8 cellular contexts compared by ENCODE assay signal in genomic region chr19:927044-927706, GRCh38. TPM values are rescaled to one million over a fixed set of nuclear protein-coding genes. Genes with fewer than 3 reads are reported as not detected.
DNase-seq lines count a peak whose midpoint lies in the region; ATAC-seq and TF ChIP-seq lines count a peak whose summit lies in the region.

No MANE protein-coding gene starts in this region.

- no peak overlapping the region for H3K27ac Mint-ChIP-seq in activated CD4-positive, alpha-beta T cell treated with anti-CD3 and anti-CD28 coated beads for 36 hours

- H3K4me3 ChIP-seq in WERI-Rb-1 (ENCODE audit: low read depth, low read length) (peak overlapping the region; percentile 72), heart right ventricle (peak overlapping the region; percentile 51 to 99 (median 84)), skeletal muscle cell (ENCODE audit: low read depth, low read length) (peak overlapping the region; percentile 89)

- ATAC-seq in activated CD4-positive, alpha-beta T cell treated with anti-CD3 and anti-CD28 coated beads for 36 hours, result no peak
- ATAC-seq in heart right ventricle, result peak in 7 of 8 donors; percentile 14 to 40 (median 27)

- peaks cover 8% of the 10 kb centered on the region for H3K4me1 Mint-ChIP-seq in activated CD4-positive, alpha-beta T cell treated with anti-CD3 and anti-CD28 coated beads for 36 hours

- peaks cover 7 to 44% (median 19%) of the 10 kb centered on the region in 9 donors for H3K4me1 ChIP-seq in heart right ventricle

- H3K9me3 Mint-ChIP-seq in activated CD4-positive, alpha-beta T cell treated with anti-CD3 and anti-CD28 coated beads for 36 hours (ENCODE audit: low read depth), result no peaks in the 10 kb centered on the region

- 3% methylated on average over 28 of the region's 28 CpGs for WGBS in heart right ventricle, 2 donors

- TF ChIP-seq CTCF in WERI-Rb-1 (IDR thresholded peaks at IDR 0.05; ENCODE audit: low read depth, low read length) (no peak), heart right ventricle (IDR thresholded peaks at IDR 0.05) (no peak)

- DNase-seq in activated CD4-positive, alpha-beta T cell treated with anti-CD3 and anti-CD28 coated beads for 36 hours, result no peak
- DNase-seq in activated CD4-positive, alpha-beta T cell treated with anti-CD3 and anti-CD28 coated beads for 48 hours, result no peak
- DNase-seq in WERI-Rb-1 (peak; percentile 55), heart right ventricle (peak in 1 of 2 donors; percentile 71), skeletal muscle cell (ENCODE audit: low read depth) (no peak), NCI-H2171 (lab: John Stamatoyannopoulos, UW) (no peak), G401 (ENCODE audit: low spot score) (no peak), dermis blood vessel endothelial cell (no peak)

- peak overlapping the region; percentile 92 for H3K27ac ChIP-seq in WERI-Rb-1
- H3K27ac ChIP-seq in heart right ventricle, result peak overlapping the region in 9 of 10 donors; percentile 54 to 98 (median 85)

- H3K27me3 Mint-ChIP-seq in activated CD4-positive, alpha-beta T cell treated with anti-CD3 and anti-CD28 coated beads for 36 hours, result no peaks in the 10 kb centered on the region

- peaks cover 30% of the 10 kb centered on the region for H3K36me3 ChIP-seq in WERI-Rb-1
- peaks cover 0 to 7% (median 0%) of the 10 kb centered on the region in 9 donors for H3K36me3 ChIP-seq in heart right ventricle

- CTCF ChIA-PET in activated CD4-positive, alpha-beta T cell treated with anti-CD3 and anti-CD28 coated beads for 36 hours (lab: Charles Lee), result no interaction called here

- H3K4me3 Mint-ChIP-seq in activated CD4-positive, alpha-beta T cell treated with anti-CD3 and anti-CD28 coated beads for 36 hours, result peak overlapping the region; percentile 70

- H3K27me3 ChIP-seq in WERI-Rb-1 (ENCODE audit: insufficient read depth, low read depth, severe bottlenecking) (no peaks in the 10 kb centered on the region), heart right ventricle (no peaks in the 10 kb centered on the region)

- POLR2A ChIA-PET in activated CD4-positive, alpha-beta T cell treated with anti-CD3 and anti-CD28 coated beads for 36 hours (lab: Charles Lee), result no interaction called here

- in situ Hi-C loops in G401 (cut with HindIII; ENCODE audit: low sequenced_read_pairs), result no loop called here

- H3K9me3 ChIP-seq in WERI-Rb-1 (ENCODE audit: severe bottlenecking), result no peaks in the 10 kb centered on the region
- H3K9me3 ChIP-seq in heart right ventricle, result no peaks in the 10 kb centered on the region

- peaks cover 2% of the 10 kb centered on the region for H3K36me3 Mint-ChIP-seq in activated CD4-positive, alpha-beta T cell treated with anti-CD3 and anti-CD28 coated beads for 36 hours (ENCODE audit: low read depth)

- intact Hi-C loops in activated CD4-positive, alpha-beta T cell treated with anti-CD3 and anti-CD28 coated beads for 36 hours (cut with DNase I, micrococcal nuclease), result loop anchor here in 1 of 2 experiments (10.0 kb wide), 2 partner anchors 268 to 318 kb away; partner anchors contain the start of genes ATP5F1D and MIDN
- intact Hi-C loops in heart right ventricle (cut with DNase I), result loop anchor here in 3 of 10 donors (5.0 to 10.0 kb wide), 3 partner anchors 308 to 318 kb away; partner anchors contain the start of genes ATP5F1D (in 2 of the 3), CBARP (in 1 of the 3) and MIDN (in 1 of the 3)

RNA-seq across cellular contexts. Expression of gene ARID3A, which starts 1.3 kb away (rescaled TPM):
- 10 to 100 TPM; 25.1 to 36.0 TPM for total RNA-seq in activated CD4-positive, alpha-beta T cell treated with anti-CD3 and anti-CD28 coated beads for 36 hours
- total RNA-seq in heart right ventricle (10 to 100 TPM in 1 of 10 donors, 1 to 10 TPM in 9; 3.0 to 11.7 (median 5.3) TPM), dermis blood vessel endothelial cell (9.0 and 9.7 TPM in 2 replicates)
- polyA plus RNA-seq in heart right ventricle, result 1 to 10 TPM; 3.7 to 4.2 TPM
- 95.4 and 103 TPM in 2 replicates for total RNA-seq in G401 (2014; rRNA removed; shearing (Covaris generic))

RNA-seq across cellular contexts. Expression of gene KISS1R, which starts 10.0 kb away (rescaled TPM):
- 10 to 100 TPM; 14.3 to 18.4 TPM for total RNA-seq in activated CD4-positive, alpha-beta T cell treated with anti-CD3 and anti-CD28 coated beads for 36 hours
- not detected for total RNA-seq in heart right ventricle
- polyA plus RNA-seq in heart right ventricle, result not detected
- total RNA-seq in G401 (2014; rRNA removed; shearing (Covaris generic)), result 1.8 and 1.9 TPM in 2 replicates
- total RNA-seq in dermis blood vessel endothelial cell, result not detected in 2 replicates

RNA-seq across cellular contexts. Expression of gene R3HDM4, which starts 14.2 kb away (rescaled TPM):
- total RNA-seq in activated CD4-positive, alpha-beta T cell treated with anti-CD3 and anti-CD28 coated beads for 36 hours, result 10 to 100 TPM; 73.7 to 83.3 TPM
- 10 to 100 TPM; 16.3 to 30.6 (median 19.9) TPM for total RNA-seq in heart right ventricle
- 10 to 100 TPM; 34.5 to 49.8 TPM for polyA plus RNA-seq in heart right ventricle
- total RNA-seq in G401 (2014; rRNA removed; shearing (Covaris generic)), result 12.7 and 13.9 TPM in 2 replicates
- total RNA-seq in dermis blood vessel endothelial cell, result 36.9 and 47.0 TPM in 2 replicates

RNA-seq across cellular contexts. Expression of gene RNU6-9, which starts 33.9 kb away (rescaled TPM):
- not detected for total RNA-seq in activated CD4-positive, alpha-beta T cell treated with anti-CD3 and anti-CD28 coated beads for 36 hours
- total RNA-seq in heart right ventricle (not detected), dermis blood vessel endothelial cell (not detected in 2 replicates)
- polyA plus RNA-seq in heart right ventricle, result not detected
- total RNA-seq in G401 (2014; rRNA removed; shearing (Covaris generic)), result not detected in 2 replicates

RNA-seq across cellular contexts. Expression of gene MED16, which starts 34.2 kb away (rescaled TPM):
- 10 to 100 TPM; 52.6 to 70.3 TPM for total RNA-seq in activated CD4-positive, alpha-beta T cell treated with anti-CD3 and anti-CD28 coated beads for 36 hours
- total RNA-seq in heart right ventricle, result 10 to 100 TPM; 17.6 to 37.4 (median 26.2) TPM
- polyA plus RNA-seq in heart right ventricle, result 10 to 100 TPM; 31.0 to 42.9 TPM
- total RNA-seq in G401 (2014; rRNA removed; shearing (Covaris generic)), result 51.0 and 58.7 TPM in 2 replicates
- 40.5 and 64.0 TPM in 2 replicates for total RNA-seq in dermis blood vessel endothelial cell
